In the genomic region with DNA sequence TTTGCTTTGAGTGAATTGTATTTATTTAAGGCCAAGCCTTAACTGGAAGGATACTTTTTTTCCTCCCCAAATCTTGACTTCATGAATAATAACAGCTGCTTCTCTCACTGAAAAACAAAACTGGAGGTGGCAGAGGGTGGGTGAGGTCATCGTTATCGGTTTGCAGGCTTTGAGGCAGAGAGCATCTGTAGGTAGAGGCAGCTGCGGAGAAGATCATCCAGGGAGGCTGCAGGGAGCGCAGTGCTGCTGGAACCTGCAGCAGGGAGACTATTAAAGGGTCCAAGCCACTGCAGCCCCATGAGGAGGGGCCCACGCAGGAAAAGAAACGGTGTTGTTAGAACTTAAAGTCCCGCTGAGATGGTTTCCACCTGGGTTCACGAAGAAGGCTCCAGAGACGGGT, we compare ENCODE assay signal across 17 cellular contexts.
DNase-seq lines count a peak whose midpoint lies in the region; ATAC-seq and TF ChIP-seq lines count a peak whose summit lies in the region.
"Had no signal": no experiment of that assay in that cellular context is flagged by ENCODE, and none has a peak within 500 bp of the region (broad histone marks: within the 10 kb centered on the region; RNA-seq: fewer than 3 reads in every experiment).

No MANE protein-coding gene starts in this region.

- H2BK5ac ChIP-seq in H9 (ENCODE audit: insufficient read length, low read length) = no peak overlapping the region

- no peak overlapping the region for H3K56ac ChIP-seq in H9 (ENCODE audit: insufficient read length, low read depth, low read length)

- intact Hi-C loops in activated naive CD4-positive, alpha-beta T cell treated with anti-CD3 and anti-CD28 coated beads for 36 hours (cut with micrococcal nuclease) = no loop called here

- H3K27ac ChIP-seq in H9 (ENCODE audit: insufficient read length, low read depth, low read length) (no peak overlapping the region), WERI-Rb-1 (no peak overlapping the region), neural progenitor cell (no peak overlapping the region)
- H3K27ac ChIP-seq: C4-2B, SK-N-MC had no signal

- H3K27ac Mint-ChIP-seq in H9 (no peak overlapping the region), neural progenitor cell (peak overlapping the region; percentile 91)
- H3K27ac Mint-ChIP-seq in activated naive CD4-positive, alpha-beta T cell treated with anti-CD3 and anti-CD28 coated beads for 36 hours = no peak overlapping the region

- no peak overlapping the region for H2BK120ac ChIP-seq in H9 (ENCODE audit: low read depth, low read length, poor library complexity, severe bottlenecking)

- no peak overlapping the region for H2BK15ac ChIP-seq in H9 (ENCODE audit: low read depth, low read length)

- peaks cover under 1% of the 10 kb centered on the region for H3F3A ChIP-seq in neural progenitor cell (ENCODE audit: low read depth)

- no peak for DNase-seq in H9
- DNase-seq in NCI-H2171 (lab: John Stamatoyannopoulos, UW) = peak; percentile 88
- DNase-seq in WERI-Rb-1 = peak; percentile 21
- DNase-seq in neural progenitor cell (ENCODE audit: low spot score) = no peak
- DNase-seq in activated naive CD4-positive, alpha-beta T cell treated with anti-CD3 and anti-CD28 coated beads for 36 hours = no peak
- no peak for DNase-seq in HuH-7 (ENCODE audit: low spot score)
- DNase-seq in anterior cingulate cortex (lab: John Stamatoyannopoulos, UW) = no peak
- DNase-seq: DMS153, KBM-7, NCI-H1436 treated with DMSO at 0.1 percent for 48 hours, NCI-H2081 treated with DMSO at 0.1 percent for 48 hours, NCI-H748 treated with DMSO at 0.1 percent for 48 hours, PC-3 had no signal

- H3K4me3 Mint-ChIP-seq in H9 (no peak overlapping the region), neural progenitor cell (no peak overlapping the region)
- H3K4me3 Mint-ChIP-seq in activated naive CD4-positive, alpha-beta T cell treated with anti-CD3 and anti-CD28 coated beads for 36 hours = no peak overlapping the region

- peaks cover 0 to 10% (median 0%) of the 10 kb centered on the region in 3 experiments; a peak in 3 of 7 replicates for H3K36me3 Mint-ChIP-seq in H9 (ENCODE audit: insufficient read depth in 1 of 3, low read depth in 3 of 3)
- H3K36me3 Mint-ChIP-seq in neural progenitor cell = no peaks in the 10 kb centered on the region
- H3K36me3 Mint-ChIP-seq in activated naive CD4-positive, alpha-beta T cell treated with anti-CD3 and anti-CD28 coated beads for 36 hours (ENCODE audit: low read depth) = no peaks in the 10 kb centered on the region

- H3K27me3 ChIP-seq in H9 (ENCODE audit: insufficient read depth, low read length) (no peaks in the 10 kb centered on the region), WERI-Rb-1 (ENCODE audit: insufficient read depth, low read depth, severe bottlenecking) (no peaks in the 10 kb centered on the region), neural progenitor cell (no peaks in the 10 kb centered on the region)

- no CpG with 5 or more reads among the region's 9 CpGs for WGBS in H9 (ENCODE audit: extremely low coverage, insufficient read length, low lambda C conversion rate)

- peaks cover 28 to 36% of the 10 kb centered on the region in 2 experiments for H3K4me1 Mint-ChIP-seq in H9
- H3K4me1 Mint-ChIP-seq in neural progenitor cell = peaks cover 50% of the 10 kb centered on the region
- H3K4me1 Mint-ChIP-seq in activated naive CD4-positive, alpha-beta T cell treated with anti-CD3 and anti-CD28 coated beads for 36 hours (ENCODE audit: low read depth) = no peaks in the 10 kb centered on the region

- H4K8ac ChIP-seq in H9 (replicated peaks; ENCODE audit: insufficient read length, low read depth, low read length) = no peak overlapping the region

- H3K23me2 ChIP-seq in H9 (ENCODE audit: insufficient read length, low read depth, low read length, poor library complexity, severe bottlenecking) = peaks cover 4% of the 10 kb centered on the region

- H4K5ac ChIP-seq in H9 (ENCODE audit: insufficient read length, low read depth, low read length) = no peak overlapping the region

- H4K91ac ChIP-seq in H9 (ENCODE audit: insufficient read length, low read depth, low read length) = no peak overlapping the region

- H3K18ac ChIP-seq in H9 (ENCODE audit: insufficient read length, low read depth, low read length) = no peak overlapping the region

- H3K36me3 ChIP-seq in WERI-Rb-1 = no peaks in the 10 kb centered on the region
- no peaks in the 10 kb centered on the region for H3K36me3 ChIP-seq in neural progenitor cell
- H3K36me3 ChIP-seq: HAP-1 had no signal

- no peak overlapping the region for H3T11ph ChIP-seq in H9 (ENCODE audit: low read length)

- ATAC-seq in esophagus mucosa = no peak
- ATAC-seq: PC-3 had no signal

- H3K79me2 ChIP-seq in H9 (ENCODE audit: insufficient read depth, low read length) (no peaks in the 10 kb centered on the region), neural progenitor cell (ENCODE audit: low read depth) (no peaks in the 10 kb centered on the region)

- peaks cover 4 to 10% of the 10 kb centered on the region in 2 experiments for H3K9me3 Mint-ChIP-seq in H9
- H3K9me3 Mint-ChIP-seq in neural progenitor cell = peaks cover 2% of the 10 kb centered on the region
- H3K9me3 Mint-ChIP-seq in activated naive CD4-positive, alpha-beta T cell treated with anti-CD3 and anti-CD28 coated beads for 36 hours = no peaks in the 10 kb centered on the region

- 0 out of 2 replicates have a peak overlapping the region, but pooled peaks have one; percentile 33 for H3K4ac ChIP-seq in H9 (ENCODE audit: low read depth, low read length)

- no peaks in the 10 kb centered on the region for H3K79me1 ChIP-seq in H9 (ENCODE audit: insufficient read depth, low read depth, low read length, poor library complexity, severe bottlenecking)

- H3K14ac ChIP-seq in H9 (ENCODE audit: insufficient read depth, low read length) = no peak overlapping the region

- TF ChIP-seq CTCF in H9 (conservative IDR thresholded peaks at IDR 0.05) (no peak), WERI-Rb-1 (IDR thresholded peaks at IDR 0.05; ENCODE audit: low read depth, low read length) (no peak), neural progenitor cell (IDR thresholded peaks at IDR 0.05) (no peak)

- no peaks in the 10 kb centered on the region; the same call in 1 of the 2 replicates for H3K27me3 Mint-ChIP-seq in H9 (ENCODE audit: low read depth)
- H3K27me3 Mint-ChIP-seq in neural progenitor cell (ENCODE audit: insufficient read depth, low read depth) = peaks cover 3% of the 10 kb centered on the region
- H3K27me3 Mint-ChIP-seq in activated naive CD4-positive, alpha-beta T cell treated with anti-CD3 and anti-CD28 coated beads for 36 hours (ENCODE audit: low read depth) = no peaks in the 10 kb centered on the region

- no peak overlapping the region for H3K23ac ChIP-seq in H9 (ENCODE audit: insufficient read length, low read depth, low read length)

- H2AK5ac ChIP-seq in H9 (ENCODE audit: insufficient read length, low read length) = no peak overlapping the region

- H4K20me1 ChIP-seq in H9 (ENCODE audit: control insufficient read depth, insufficient read depth, insufficient read length) (no peaks in the 10 kb centered on the region), neural progenitor cell (ENCODE audit: low read depth) (no peaks in the 10 kb centered on the region)

- H2AFZ ChIP-seq in H9 (ENCODE audit: low read length) (no peak overlapping the region), neural progenitor cell (replicated peaks) (peak overlapping the region; percentile 60)

- H3K9me3 ChIP-seq in H9 (ENCODE audit: control insufficient read depth, low read depth, low read length) (no peaks in the 10 kb centered on the region), WERI-Rb-1 (ENCODE audit: severe bottlenecking) (no peaks in the 10 kb centered on the region), neural progenitor cell (ENCODE audit: low read depth) (no peaks in the 10 kb centered on the region)

- H3K4me2 ChIP-seq in H9 (ENCODE audit: insufficient read depth, insufficient read length, low read length) (no peak overlapping the region), neural progenitor cell (no peak overlapping the region)

- H2BK12ac ChIP-seq in H9 (ENCODE audit: insufficient read length, low read depth, low read length) = no peak overlapping the region

- CTCF ChIA-PET in activated naive CD4-positive, alpha-beta T cell treated with anti-CD3 and anti-CD28 coated beads for 36 hours (lab: Charles Lee) = no interaction called here

- H3K4me3 ChIP-seq in WERI-Rb-1 (ENCODE audit: low read depth, low read length) (no peak overlapping the region), neural progenitor cell (no peak overlapping the region)
- H3K4me3 ChIP-seq: HAP-1, SK-N-MC had no signal

- H3K4me1 ChIP-seq in H9 (ENCODE audit: insufficient read depth, low read length) = peaks cover 2% of the 10 kb centered on the region; the same call in 1 of the 2 replicates
- H3K4me1 ChIP-seq in neural progenitor cell = no peaks in the 10 kb centered on the region

- no peak overlapping the region for H2BK20ac ChIP-seq in H9 (ENCODE audit: low read depth, low read length, poor library complexity, severe bottlenecking)

- no peak overlapping the region for H3K9ac ChIP-seq in H9 (ENCODE audit: extremely low read depth, insufficient read length, low read length)
- no peak overlapping the region for H3K9ac ChIP-seq in neural progenitor cell

Comparison
In these comparisons a context has a peak if more than half of its experiments do, and no peak if none do; other contexts are left out.
1. DNase-seq: peak in NCI-H2171 (single experiment) and WERI-Rb-1 (single experiment); none in H9 (single experiment), neural progenitor cell (single experiment), activated naive CD4-positive, alpha-beta T cell treated with anti-CD3 and anti-CD28 coated beads for 36 hours (single experiment), HuH-7 (single experiment) and anterior cingulate cortex (0 of 58).